ENCODE assay signal across 8 cellular contexts in the genomic region with DNA sequence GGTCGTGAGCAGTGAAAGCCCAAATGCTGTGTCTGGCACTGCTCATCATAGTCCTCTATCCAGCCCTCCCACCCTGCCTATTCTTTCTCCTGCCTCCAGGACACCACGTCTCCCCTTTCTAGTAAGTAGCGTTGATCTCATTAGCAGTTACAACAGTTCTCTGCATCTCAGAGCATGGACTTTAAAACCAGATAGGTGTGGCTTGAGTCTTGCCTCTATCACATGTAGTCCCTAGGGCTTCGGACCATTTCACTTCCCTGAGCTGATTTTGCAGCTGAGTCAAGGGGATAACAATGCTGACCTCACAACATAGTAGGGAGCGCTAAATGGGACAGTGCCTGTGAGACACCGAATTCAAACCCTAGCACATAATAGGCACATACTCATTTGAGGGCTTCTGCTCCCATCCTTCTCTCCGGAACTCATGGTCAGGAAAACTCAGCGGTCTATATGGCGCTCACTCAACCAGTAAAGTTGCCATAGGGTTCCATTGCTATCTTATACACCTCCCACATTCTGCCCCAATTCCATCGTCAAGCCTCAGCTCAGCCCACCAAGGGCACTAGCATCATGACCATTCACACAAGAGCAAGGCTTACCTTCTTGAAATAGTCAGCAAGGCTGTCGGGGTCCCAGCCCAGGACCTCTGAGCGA. TPM values are rescaled to one million over a fixed set of nuclear protein-coding genes. Genes with fewer than 3 reads are reported as not detected.
DNase-seq lines count a peak whose midpoint lies in the region; ATAC-seq and TF ChIP-seq lines count a peak whose summit lies in the region.

No MANE protein-coding gene starts in this region.

- no peaks in the 10 kb centered on the region for H3K27me3 Mint-ChIP-seq in activated naive CD8-positive, alpha-beta T cell treated with anti-CD3 and anti-CD28 coated beads for 36 hours
- H3K27me3 Mint-ChIP-seq in type B pancreatic cell, result peaks cover 21% of the 10 kb centered on the region

- DNase-seq in activated CD8-positive, alpha-beta memory T cell treated with anti-CD3 and anti-CD28 coated beads for 24 hours, result peak; percentile 70
- no peak for DNase-seq in activated CD8-positive, alpha-beta memory T cell treated with anti-CD3 and anti-CD28 coated beads, Interleukin-2, amount 50 U/mL, for 48 hours
- DNase-seq in activated naive CD8-positive, alpha-beta T cell treated with anti-CD3 and anti-CD28 coated beads for 36 hours, result no peak
- no peak for DNase-seq in sciatic nerve (ENCODE audit: low spot score)
- DNase-seq in Ammon's horn (ENCODE audit: low spot score), result no peak
- no peak for DNase-seq in cerebellum (ENCODE audit: low spot score)
- DNase-seq in type B pancreatic cell (ENCODE audit: extremely low spot score, unreplicated experiment), result no peak

- peaks cover 64% of the 10 kb centered on the region for H3K4me1 Mint-ChIP-seq in activated naive CD8-positive, alpha-beta T cell treated with anti-CD3 and anti-CD28 coated beads for 36 hours
- no peaks in the 10 kb centered on the region for H3K4me1 Mint-ChIP-seq in type B pancreatic cell (ENCODE audit: unreplicated experiment)

- no peaks in the 10 kb centered on the region for H3K9me3 Mint-ChIP-seq in activated naive CD8-positive, alpha-beta T cell treated with anti-CD3 and anti-CD28 coated beads for 36 hours
- H3K9me3 Mint-ChIP-seq in type B pancreatic cell, result no peaks in the 10 kb centered on the region

- peaks cover 53% of the 10 kb centered on the region for H3K36me3 Mint-ChIP-seq in activated naive CD8-positive, alpha-beta T cell treated with anti-CD3 and anti-CD28 coated beads for 36 hours
- no peaks in the 10 kb centered on the region for H3K36me3 Mint-ChIP-seq in type B pancreatic cell

- intact Hi-C loops in sciatic nerve (cut with DNase I), result no loop called here

- H3K4me3 Mint-ChIP-seq in activated naive CD8-positive, alpha-beta T cell treated with anti-CD3 and anti-CD28 coated beads for 36 hours, result peak overlapping the region; percentile 99
- H3K4me3 Mint-ChIP-seq in type B pancreatic cell, result no peak overlapping the region

- ATAC-seq in HG02943 (IDR thresholded peaks at IDR 0.05; ENCODE audit: low read depth, unreplicated experiment), result peak; percentile 61
- ATAC-seq in sciatic nerve, result peak; percentile 50

- peak overlapping the region; percentile 99 for H3K27ac Mint-ChIP-seq in activated naive CD8-positive, alpha-beta T cell treated with anti-CD3 and anti-CD28 coated beads for 36 hours
- H3K27ac Mint-ChIP-seq in type B pancreatic cell, result no peak overlapping the region

- no peak for TF ChIP-seq CTCF in type B pancreatic cell (conservative IDR thresholded peaks at IDR 0.05)

RNA-seq across cellular contexts. Expression of gene LCP2, which starts 0.5 kb away (rescaled TPM):
- total RNA-seq in activated naive CD8-positive, alpha-beta T cell treated with anti-CD3 and anti-CD28 coated beads for 36 hours, result 100 to 1,000 TPM; 192 to 199 TPM
- total RNA-seq in sciatic nerve, result 45.2 TPM
- total RNA-seq in cerebellum, result 3.6 TPM
- not detected in 2 replicates for total RNA-seq in type B pancreatic cell (ENCODE audit: low replicate concordance)
